ENCODE assay signal across 1 cellular context in the genomic region with DNA sequence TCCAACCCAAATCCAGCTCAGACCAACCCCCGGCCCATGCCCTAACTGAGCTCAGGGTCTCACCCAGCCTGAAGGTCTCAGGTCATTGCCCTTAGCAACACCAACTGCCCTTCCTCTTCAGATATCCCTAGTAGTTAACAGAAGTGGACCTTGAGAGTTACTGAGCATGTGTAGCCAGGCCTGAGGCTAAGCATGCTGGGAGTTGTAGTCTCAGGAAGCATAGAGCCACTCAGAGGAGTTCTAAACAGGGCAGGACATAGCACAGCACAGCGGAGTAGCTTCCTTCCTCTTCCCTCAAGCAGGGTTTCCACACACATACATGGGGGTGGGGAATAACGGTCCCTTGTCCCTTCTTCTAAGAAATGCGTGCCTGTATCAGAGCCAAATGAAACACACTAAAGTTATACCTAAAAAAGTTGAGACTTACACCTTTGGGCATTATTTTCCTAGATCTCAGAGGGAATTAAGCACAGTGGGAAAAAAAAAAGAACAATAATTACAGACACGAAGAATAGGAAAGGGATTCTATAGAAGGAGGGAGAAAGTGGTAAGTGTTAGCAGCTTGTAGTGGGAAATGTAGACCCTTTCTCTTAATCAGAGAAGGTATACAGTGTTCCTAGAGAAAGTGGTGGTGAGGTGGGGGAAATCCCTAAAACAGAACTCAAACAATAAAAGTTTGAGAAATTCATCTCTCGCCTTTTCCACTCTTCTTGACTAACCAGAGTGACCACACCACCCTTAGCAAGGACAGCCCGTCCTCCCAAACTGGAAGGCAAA.
TF ChIP-seq lines count a peak whose summit lies in the region.

No MANE protein-coding gene starts in this region.

TF ChIP-seq in HCT116, 20 proteins besides CTCF, POLR2A, EP300 and RAD21 (continued from another document):
- TF ChIP-seq SP1 (IDR thresholded peaks at IDR 0.05; ENCODE audit: low read depth), result no peak
- TF ChIP-seq, protein P1, sequence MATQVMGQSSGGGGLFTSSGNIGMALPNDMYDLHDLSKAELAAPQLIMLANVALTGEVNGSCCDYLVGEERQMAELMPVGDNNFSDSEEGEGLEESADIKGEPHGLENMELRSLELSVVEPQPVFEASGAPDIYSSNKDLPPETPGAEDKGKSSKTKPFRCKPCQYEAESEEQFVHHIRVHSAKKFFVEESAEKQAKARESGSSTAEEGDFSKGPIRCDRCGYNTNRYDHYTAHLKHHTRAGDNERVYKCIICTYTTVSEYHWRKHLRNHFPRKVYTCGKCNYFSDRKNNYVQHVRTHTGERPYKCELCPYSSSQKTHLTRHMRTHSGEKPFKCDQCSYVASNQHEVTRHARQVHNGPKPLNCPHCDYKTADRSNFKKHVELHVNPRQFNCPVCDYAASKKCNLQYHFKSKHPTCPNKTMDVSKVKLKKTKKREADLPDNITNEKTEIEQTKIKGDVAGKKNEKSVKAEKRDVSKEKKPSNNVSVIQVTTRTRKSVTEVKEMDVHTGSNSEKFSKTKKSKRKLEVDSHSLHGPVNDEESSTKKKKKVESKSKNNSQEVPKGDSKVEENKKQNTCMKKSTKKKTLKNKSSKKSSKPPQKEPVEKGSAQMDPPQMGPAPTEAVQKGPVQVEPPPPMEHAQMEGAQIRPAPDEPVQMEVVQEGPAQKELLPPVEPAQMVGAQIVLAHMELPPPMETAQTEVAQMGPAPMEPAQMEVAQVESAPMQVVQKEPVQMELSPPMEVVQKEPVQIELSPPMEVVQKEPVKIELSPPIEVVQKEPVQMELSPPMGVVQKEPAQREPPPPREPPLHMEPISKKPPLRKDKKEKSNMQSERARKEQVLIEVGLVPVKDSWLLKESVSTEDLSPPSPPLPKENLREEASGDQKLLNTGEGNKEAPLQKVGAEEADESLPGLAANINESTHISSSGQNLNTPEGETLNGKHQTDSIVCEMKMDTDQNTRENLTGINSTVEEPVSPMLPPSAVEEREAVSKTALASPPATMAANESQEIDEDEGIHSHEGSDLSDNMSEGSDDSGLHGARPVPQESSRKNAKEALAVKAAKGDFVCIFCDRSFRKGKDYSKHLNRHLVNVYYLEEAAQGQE (IDR thresholded peaks at IDR 0.05; ENCODE audit: low read depth), result no peak
- no peak for TF ChIP-seq FOSL1 (IDR thresholded peaks at IDR 0.05; ENCODE audit: low read depth)
- no peak for TF ChIP-seq EZH2phosphoT487 (IDR thresholded peaks at IDR 0.05; ENCODE audit: borderline replicate concordance)
- no peak for TF ChIP-seq CBX3 (IDR thresholded peaks at IDR 0.05; ENCODE audit: low read depth)
- no peak for TF ChIP-seq SRF (IDR thresholded peaks at IDR 0.05; ENCODE audit: low read depth)
- TF ChIP-seq, protein P2, sequence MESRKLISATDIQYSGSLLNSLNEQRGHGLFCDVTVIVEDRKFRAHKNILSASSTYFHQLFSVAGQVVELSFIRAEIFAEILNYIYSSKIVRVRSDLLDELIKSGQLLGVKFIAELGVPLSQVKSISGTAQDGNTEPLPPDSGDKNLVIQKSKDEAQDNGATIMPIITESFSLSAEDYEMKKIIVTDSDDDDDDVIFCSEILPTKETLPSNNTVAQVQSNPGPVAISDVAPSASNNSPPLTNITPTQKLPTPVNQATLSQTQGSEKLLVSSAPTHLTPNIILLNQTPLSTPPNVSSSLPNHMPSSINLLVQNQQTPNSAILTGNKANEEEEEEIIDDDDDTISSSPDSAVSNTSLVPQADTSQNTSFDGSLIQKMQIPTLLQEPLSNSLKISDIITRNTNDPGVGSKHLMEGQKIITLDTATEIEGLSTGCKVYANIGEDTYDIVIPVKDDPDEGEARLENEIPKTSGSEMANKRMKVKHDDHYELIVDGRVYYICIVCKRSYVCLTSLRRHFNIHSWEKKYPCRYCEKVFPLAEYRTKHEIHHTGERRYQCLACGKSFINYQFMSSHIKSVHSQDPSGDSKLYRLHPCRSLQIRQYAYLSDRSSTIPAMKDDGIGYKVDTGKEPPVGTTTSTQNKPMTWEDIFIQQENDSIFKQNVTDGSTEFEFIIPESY (IDR thresholded peaks at IDR 0.05; ENCODE audit: extremely low read depth, insufficient replicate concordance, low read length), result no peak
- no peak for TF ChIP-seq JUND (IDR thresholded peaks at IDR 0.05)
- TF ChIP-seq, protein P3, sequence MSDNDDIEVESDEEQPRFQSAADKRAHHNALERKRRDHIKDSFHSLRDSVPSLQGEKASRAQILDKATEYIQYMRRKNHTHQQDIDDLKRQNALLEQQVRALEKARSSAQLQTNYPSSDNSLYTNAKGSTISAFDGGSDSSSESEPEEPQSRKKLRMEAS (IDR thresholded peaks at IDR 0.05), result no peak
- no peak for TF ChIP-seq YY1 (IDR thresholded peaks at IDR 0.05; ENCODE audit: extremely low read depth, insufficient replicate concordance, low read depth, low read length)
